18 cellular contexts compared by ENCODE assay signal in the genomic region with DNA sequence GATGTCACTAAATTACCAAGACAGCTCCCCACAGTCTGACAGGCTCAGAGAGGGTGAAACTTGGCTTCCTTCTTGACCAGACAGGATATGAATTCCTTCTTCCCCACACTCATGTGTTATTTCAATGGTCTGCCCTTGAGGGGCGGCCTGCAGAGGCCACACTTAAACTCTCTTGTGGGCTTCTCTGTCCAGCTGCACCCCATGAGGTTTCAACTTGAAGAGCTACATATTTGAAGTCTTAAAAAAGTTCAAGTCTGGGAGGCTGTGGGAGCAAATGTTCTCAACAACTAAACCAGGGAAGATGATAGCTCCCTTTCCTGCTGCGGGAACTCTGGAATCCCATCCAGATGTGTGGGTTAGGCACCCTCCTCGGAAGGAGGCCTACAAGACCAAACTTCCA.
DNase-seq lines count a peak whose midpoint lies in the region; ATAC-seq and TF ChIP-seq lines count a peak whose summit lies in the region.
"Had no signal": no experiment of that assay in that cellular context is flagged by ENCODE, and none has a peak within 500 bp of the region (broad histone marks: within the 10 kb centered on the region; RNA-seq: fewer than 3 reads in every experiment).

No MANE protein-coding gene starts in this region.

- H3K27me3 ChIP-seq in BJ (ENCODE audit: control insufficient read depth, insufficient read depth, low read length) = no peaks in the 10 kb centered on the region
- H3K27me3 ChIP-seq: body of pancreas, esophagus muscularis mucosa had no signal

- no peak overlapping the region for H3K4me3 ChIP-seq in BJ (ENCODE audit: low read depth, low read length)
- H3K4me3 ChIP-seq: body of pancreas, esophagus muscularis mucosa, skin epidermis had no signal

- peaks cover 57% of the 10 kb centered on the region for H3K4me1 Mint-ChIP-seq in nephron

- 0 out of 2 replicates have a peak, but pooled peaks cover 1% of the 10 kb centered on the region for H3K36me3 ChIP-seq in BJ (ENCODE audit: control insufficient read depth, insufficient read depth, low read length)

- H3K27ac Mint-ChIP-seq in nephron = peak overlapping the region; percentile 89 to 91 (median 90)

- no peaks in the 10 kb centered on the region for H3K9me3 Mint-ChIP-seq in nephron

- DNase-seq in BJ (ENCODE audit: low read depth) (peak; percentile 29), NCI-H69 (lab: John Stamatoyannopoulos, UW) (peak; percentile 51), ecto neural progenitor cell (ENCODE audit: low spot score) (peak; percentile 19), NCI-H2107 treated with DMSO at 0.1 percent for 48 hours (lab: John Stamatoyannopoulos, UW; ENCODE audit: unreplicated experiment) (no peak)
- DNase-seq in activated effector memory CD4-positive, alpha-beta T cell treated with anti-CD3 and anti-CD28 coated beads, Interleukin-2, amount 50 U/mL, for 16 hours = no peak
- DNase-seq: activated CD4-positive, alpha-beta T cell treated with anti-CD3 and anti-CD28 coated beads for 48 hours; activated CD8-positive, alpha-beta memory T cell treated with anti-CD3 and anti-CD28 coated beads, Interleukin-2, amount 50 U/mL, for 48 hours; body of pancreas; hypothalamus; NCI-H1092 treated with DMSO at 0.1 percent for 48 hours; occipital lobe; PC-3; stimulated activated CD4-positive, alpha-beta T cell treated with anti-CD3 and anti-CD28 coated beads, Interleukin-4, amount 100 ng/mL, for 4 hours had no signal

- POLR2A ChIA-PET in BJ (lab: Charles Lee) = no interaction called here

- H3K27me3 Mint-ChIP-seq in nephron (ENCODE audit: low read depth) = no peaks in the 10 kb centered on the region

- TF ChIP-seq CTCF in BJ (IDR thresholded peaks at IDR 0.05; ENCODE audit: insufficient read depth, low read depth, low read length) (no peak), nephron (IDR thresholded peaks at IDR 0.05; ENCODE audit: unreplicated experiment in 3 of 3) (no peak)

- CTCF ChIA-PET in BJ (lab: Yijun Ruan, JAX) = interaction anchor here (0.8 to 2.8 kb wide), 8 partner anchors 10 to 429 kb away, joined by 3 to 11 read pairs (median 3); no protein-coding TSS in a partner anchor

- H3K36me3 Mint-ChIP-seq in nephron (ENCODE audit: low read depth) = peaks cover 13% of the 10 kb centered on the region

- ATAC-seq in HG02970 (IDR thresholded peaks at IDR 0.05; ENCODE audit: low FRiP score, unreplicated experiment) = no peak
- ATAC-seq in GM21367 (IDR thresholded peaks at IDR 0.05; ENCODE audit: unreplicated experiment) = no peak
- ATAC-seq: body of pancreas, PC-3 had no signal

- H3K4me3 Mint-ChIP-seq in nephron = peak overlapping the region in 1 of 3 experiments; percentile 15

Comparison
In these comparisons a context has a peak if more than half of its experiments do, and no peak if none do; other contexts are left out.
1. DNase-seq: peak in BJ (single experiment), NCI-H69 (single experiment) and ecto neural progenitor cell (single experiment); none in activated effector memory CD4-positive, alpha-beta T cell treated with anti-CD3 and anti-CD28 coated beads, Interleukin-2, amount 50 U/mL, for 16 hours (single experiment) and NCI-H2107 treated with DMSO at 0.1 percent for 48 hours (single experiment).